Comparison of ENCODE assay signal across 12 cellular contexts in the genomic region with DNA sequence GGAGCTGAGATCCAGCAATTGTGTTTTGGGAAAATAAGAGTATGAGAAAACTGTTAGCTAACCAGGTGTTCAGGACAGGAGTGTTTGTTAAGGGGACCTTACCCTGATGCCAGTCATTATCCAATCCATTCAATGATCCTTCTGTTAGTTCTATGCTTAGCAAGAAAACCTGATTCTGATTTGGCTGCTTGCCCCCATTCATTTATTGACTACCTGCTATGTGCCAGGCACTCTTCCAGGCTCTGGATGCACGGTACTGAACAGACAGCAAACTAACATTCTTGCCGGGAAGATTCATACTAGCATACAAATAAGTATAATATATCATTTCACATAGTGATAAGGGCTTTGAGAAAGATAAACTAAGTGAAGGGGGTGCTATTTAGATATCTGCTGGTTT. TPM values are rescaled to one million over a fixed set of nuclear protein-coding genes. Genes with fewer than 3 reads are reported as not detected.
DNase-seq lines count a peak whose midpoint lies in the region; ATAC-seq and TF ChIP-seq lines count a peak whose summit lies in the region.
"Had no signal": no experiment of that assay in that cellular context is flagged by ENCODE, and none has a peak within 500 bp of the region (broad histone marks: within the 10 kb centered on the region; RNA-seq: fewer than 3 reads in every experiment).

No MANE protein-coding gene starts in this region.

- DNase-seq in stimulated activated naive CD8-positive, alpha-beta T cell treated with anti-CD3 and anti-CD28 coated beads, Interleukin-15, amount 100 ng/mL, for 72 hours, result no peak
- DNase-seq in WTC11 (ENCODE audit: low spot score), result no peak
- no peak for DNase-seq in memory B cell (ENCODE audit: low spot score in 2 of 2)
- DNase-seq in stimulated activated CD4-positive, alpha-beta T cell treated with anti-CD3 and anti-CD28 coated beads, Interleukin-12 subunit alpha, Interleukin-12 subunit beta, amount 100 ng/mL, for 4 hours, result no peak
- no peak for DNase-seq in NCI-H2171 (lab: John Stamatoyannopoulos, UW)
- DNase-seq: IMR-90 had no signal

- H3K4me1 Mint-ChIP-seq in stimulated activated naive CD8-positive, alpha-beta T cell treated with anti-CD3 and anti-CD28 coated beads, Interleukin-15, Interleukin-2, amounts not matched to agents 100 ng/mL and 50 ng/mL, for 24 hours (ENCODE audit: low read depth), result peaks cover 50% of the 10 kb centered on the region
- peaks cover 47% of the 10 kb centered on the region for H3K4me1 Mint-ChIP-seq in stimulated activated naive CD8-positive, alpha-beta T cell treated with anti-CD3 and anti-CD28 coated beads, Interleukin-15, amount 100 ng/mL, for 72 hours
- H3K4me1 Mint-ChIP-seq in WTC11, result peaks cover 35% of the 10 kb centered on the region
- H3K4me1 Mint-ChIP-seq in memory B cell, result peaks cover 20% of the 10 kb centered on the region

- peaks cover 17% of the 10 kb centered on the region for H3K36me3 Mint-ChIP-seq in stimulated activated naive CD8-positive, alpha-beta T cell treated with anti-CD3 and anti-CD28 coated beads, Interleukin-15, Interleukin-2, amounts not matched to agents 100 ng/mL and 50 ng/mL, for 24 hours (ENCODE audit: low read depth)
- H3K36me3 Mint-ChIP-seq in WTC11, result no peaks in the 10 kb centered on the region
- H3K36me3 Mint-ChIP-seq in memory B cell, result peaks cover 1% of the 10 kb centered on the region

- peak overlapping the region; percentile 83 for H3K27ac Mint-ChIP-seq in stimulated activated naive CD8-positive, alpha-beta T cell treated with anti-CD3 and anti-CD28 coated beads, Interleukin-15, Interleukin-2, amounts not matched to agents 100 ng/mL and 50 ng/mL, for 24 hours
- H3K27ac Mint-ChIP-seq in stimulated activated naive CD8-positive, alpha-beta T cell treated with anti-CD3 and anti-CD28 coated beads, Interleukin-15, amount 100 ng/mL, for 72 hours, result no peak overlapping the region
- peak overlapping the region; percentile 71; the same call in 1 of the 2 replicates for H3K27ac Mint-ChIP-seq in WTC11
- no peak overlapping the region for H3K27ac Mint-ChIP-seq in memory B cell

- no peaks in the 10 kb centered on the region for H3K9me3 Mint-ChIP-seq in stimulated activated naive CD8-positive, alpha-beta T cell treated with anti-CD3 and anti-CD28 coated beads, Interleukin-15, Interleukin-2, amounts not matched to agents 100 ng/mL and 50 ng/mL, for 24 hours
- H3K9me3 Mint-ChIP-seq in stimulated activated naive CD8-positive, alpha-beta T cell treated with anti-CD3 and anti-CD28 coated beads, Interleukin-15, amount 100 ng/mL, for 72 hours, result no peaks in the 10 kb centered on the region
- no peaks in the 10 kb centered on the region for H3K9me3 Mint-ChIP-seq in WTC11
- no peaks in the 10 kb centered on the region for H3K9me3 Mint-ChIP-seq in memory B cell

- H3K27me3 Mint-ChIP-seq in stimulated activated naive CD8-positive, alpha-beta T cell treated with anti-CD3 and anti-CD28 coated beads, Interleukin-15, Interleukin-2, amounts not matched to agents 100 ng/mL and 50 ng/mL, for 24 hours, result peaks cover 3% of the 10 kb centered on the region
- no peaks in the 10 kb centered on the region for H3K27me3 Mint-ChIP-seq in stimulated activated naive CD8-positive, alpha-beta T cell treated with anti-CD3 and anti-CD28 coated beads, Interleukin-15, amount 100 ng/mL, for 72 hours
- H3K27me3 Mint-ChIP-seq in WTC11 (ENCODE audit: low read depth) (no peaks in the 10 kb centered on the region), memory B cell (peaks cover 5% of the 10 kb centered on the region)

- ATAC-seq in stimulated activated naive CD8-positive, alpha-beta T cell treated with anti-CD3 and anti-CD28 coated beads, Interleukin-15, amount 100 ng/mL, for 72 hours, result no peak
- ATAC-seq in WTC11, result no peak
- ATAC-seq in memory B cell (ENCODE audit: low read depth), result no peak
- no peak for ATAC-seq in HG02870 (IDR thresholded peaks at IDR 0.05; ENCODE audit: unreplicated experiment)
- ATAC-seq in GM21423 (IDR thresholded peaks at IDR 0.05; ENCODE audit: unreplicated experiment), result no peak

- no peak for TF ChIP-seq CTCF in WTC11 (IDR thresholded peaks at IDR 0.05)

- peak overlapping the region; percentile 75 for H3K4me3 Mint-ChIP-seq in stimulated activated naive CD8-positive, alpha-beta T cell treated with anti-CD3 and anti-CD28 coated beads, Interleukin-15, Interleukin-2, amounts not matched to agents 100 ng/mL and 50 ng/mL, for 24 hours
- peak overlapping the region in 1 of 2 donors; percentile 86 for H3K4me3 Mint-ChIP-seq in stimulated activated naive CD8-positive, alpha-beta T cell treated with anti-CD3 and anti-CD28 coated beads, Interleukin-15, amount 100 ng/mL, for 72 hours
- H3K4me3 Mint-ChIP-seq in WTC11 (peak overlapping the region; percentile 67; the same call in 1 of the 2 replicates), memory B cell (peak overlapping the region; percentile 25)

- POLR2A ChIA-PET in WTC11 (lab: Charles Lee), result no interaction called here

- CTCF ChIA-PET in WTC11 (lab: Charles Lee), result interaction anchor here (0.7 to 1.3 kb wide), 2 partner anchors 85 to 210 kb away, joined by 3 to 7 read pairs; no protein-coding TSS in a partner anchor

TF ChIP-seq in WTC11, 78 proteins besides CTCF, POLR2A, EP300 and RAD21:
- TF ChIP-seq, protein P1, sequence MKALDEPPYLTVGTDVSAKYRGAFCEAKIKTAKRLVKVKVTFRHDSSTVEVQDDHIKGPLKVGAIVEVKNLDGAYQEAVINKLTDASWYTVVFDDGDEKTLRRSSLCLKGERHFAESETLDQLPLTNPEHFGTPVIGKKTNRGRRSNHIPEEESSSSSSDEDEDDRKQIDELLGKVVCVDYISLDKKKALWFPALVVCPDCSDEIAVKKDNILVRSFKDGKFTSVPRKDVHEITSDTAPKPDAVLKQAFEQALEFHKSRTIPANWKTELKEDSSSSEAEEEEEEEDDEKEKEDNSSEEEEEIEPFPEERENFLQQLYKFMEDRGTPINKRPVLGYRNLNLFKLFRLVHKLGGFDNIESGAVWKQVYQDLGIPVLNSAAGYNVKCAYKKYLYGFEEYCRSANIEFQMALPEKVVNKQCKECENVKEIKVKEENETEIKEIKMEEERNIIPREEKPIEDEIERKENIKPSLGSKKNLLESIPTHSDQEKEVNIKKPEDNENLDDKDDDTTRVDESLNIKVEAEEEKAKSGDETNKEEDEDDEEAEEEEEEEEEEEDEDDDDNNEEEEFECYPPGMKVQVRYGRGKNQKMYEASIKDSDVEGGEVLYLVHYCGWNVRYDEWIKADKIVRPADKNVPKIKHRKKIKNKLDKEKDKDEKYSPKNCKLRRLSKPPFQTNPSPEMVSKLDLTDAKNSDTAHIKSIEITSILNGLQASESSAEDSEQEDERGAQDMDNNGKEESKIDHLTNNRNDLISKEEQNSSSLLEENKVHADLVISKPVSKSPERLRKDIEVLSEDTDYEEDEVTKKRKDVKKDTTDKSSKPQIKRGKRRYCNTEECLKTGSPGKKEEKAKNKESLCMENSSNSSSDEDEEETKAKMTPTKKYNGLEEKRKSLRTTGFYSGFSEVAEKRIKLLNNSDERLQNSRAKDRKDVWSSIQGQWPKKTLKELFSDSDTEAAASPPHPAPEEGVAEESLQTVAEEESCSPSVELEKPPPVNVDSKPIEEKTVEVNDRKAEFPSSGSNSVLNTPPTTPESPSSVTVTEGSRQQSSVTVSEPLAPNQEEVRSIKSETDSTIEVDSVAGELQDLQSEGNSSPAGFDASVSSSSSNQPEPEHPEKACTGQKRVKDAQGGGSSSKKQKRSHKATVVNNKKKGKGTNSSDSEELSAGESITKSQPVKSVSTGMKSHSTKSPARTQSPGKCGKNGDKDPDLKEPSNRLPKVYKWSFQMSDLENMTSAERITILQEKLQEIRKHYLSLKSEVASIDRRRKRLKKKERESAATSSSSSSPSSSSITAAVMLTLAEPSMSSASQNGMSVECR (CRISPR knock-in tag; IDR thresholded peaks at IDR 0.05; ENCODE audit: borderline replicate concordance), result no peak

RNA-seq across cellular contexts. Expression of a gene that starts 1.0 kb away (rescaled TPM):
- 28.7 to 36.2 TPM (median 33.7 TPM) in 3 replicates for total RNA-seq in WTC11 (2021)

RNA-seq across cellular contexts. Expression of a gene that starts 45.5 kb away (rescaled TPM):
- not detected in 3 replicates for total RNA-seq in WTC11 (2021)
- total RNA-seq: bronchial epithelial cell, fibroblast of lung, IMR-90, renal cortical epithelial cell had no signal

Comparison
In these comparisons a context has a peak if more than half of its experiments do, and no peak if none do; other contexts are left out.
1. H3K27ac Mint-ChIP-seq: peak in stimulated activated naive CD8-positive, alpha-beta T cell treated with anti-CD3 and anti-CD28 coated beads, Interleukin-15, Interleukin-2, amounts not matched to agents 100 ng/mL and 50 ng/mL, for 24 hours (single experiment) and WTC11 (single experiment); none in stimulated activated naive CD8-positive, alpha-beta T cell treated with anti-CD3 and anti-CD28 coated beads, Interleukin-15, amount 100 ng/mL, for 72 hours (0 of 2) and memory B cell (single experiment).